In the genomic region with DNA sequence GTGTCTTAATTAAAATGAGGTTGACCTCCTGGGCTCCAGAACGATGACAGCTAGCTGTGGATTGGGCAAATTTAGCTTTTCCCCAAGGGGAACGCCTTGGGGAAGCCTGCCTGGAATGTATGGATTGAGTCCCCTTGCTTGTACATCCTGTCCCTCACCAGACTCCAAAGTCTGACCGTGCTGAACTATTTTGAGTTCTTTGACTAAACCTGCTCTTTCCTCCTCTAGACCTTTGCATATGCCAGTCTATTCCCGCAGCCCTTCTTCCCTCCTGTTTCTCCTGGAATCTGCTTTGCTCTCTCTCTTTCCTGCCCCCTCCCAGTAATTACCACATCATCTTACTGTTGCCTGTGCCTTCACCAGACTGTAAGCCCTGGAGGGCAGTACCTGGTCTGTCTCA, we compare ENCODE assay signal across 16 cellular contexts. TPM values are rescaled to one million over a fixed set of nuclear protein-coding genes. Genes with fewer than 3 reads are reported as not detected.
DNase-seq lines count a peak whose midpoint lies in the region; TF ChIP-seq lines count a peak whose summit lies in the region.
"Had no signal": no experiment of that assay in that cellular context is flagged by ENCODE, and none has a peak within 500 bp of the region (broad histone marks: within the 10 kb centered on the region; RNA-seq: fewer than 3 reads in every experiment).

No MANE protein-coding gene starts in this region.

- WGBS in hepatocyte (ENCODE audit: low lambda C conversion rate, missing lambda C conversion rate), result 62% methylated on average over 4 of the region's 4 CpGs

- no peak overlapping the region for H3K4me3 ChIP-seq in Karpas-422 (ENCODE audit: low read length)
- no peak overlapping the region for H3K4me3 ChIP-seq in hepatocyte
- H3K4me3 ChIP-seq in coronary artery, result no peak overlapping the region
- H3K4me3 ChIP-seq: prostate gland, SJSA1 had no signal

- peaks cover 21% of the 10 kb centered on the region for H3K36me3 Mint-ChIP-seq in T-helper 1 cell treated with Interleukin-12 subunit alpha and Interleukin-12 subunit beta and Interleukin-4 antibody, amounts not matched to agents 30 μg/mL and 1 μg/mL, for 36 hours (ENCODE audit: low read depth)
- H3K36me3 Mint-ChIP-seq in dendritic cell treated with granulocyte-macrophage colony-stimulating factor and Interleukin-4, amounts not matched to agents 40 ng/mL and 50 ng/mL, for 4 days (ENCODE audit: low read depth), result peaks cover 9% of the 10 kb centered on the region
- peaks cover 10% of the 10 kb centered on the region for H3K36me3 Mint-ChIP-seq in neural crest cell (ENCODE audit: low read depth)

- peak overlapping the region; percentile 56 for H3K27ac Mint-ChIP-seq in T-helper 1 cell treated with Interleukin-12 subunit alpha and Interleukin-12 subunit beta and Interleukin-4 antibody, amounts not matched to agents 30 μg/mL and 1 μg/mL, for 36 hours
- H3K27ac Mint-ChIP-seq in dendritic cell treated with granulocyte-macrophage colony-stimulating factor and Interleukin-4, amounts not matched to agents 40 ng/mL and 50 ng/mL, for 4 days, result peak overlapping the region; percentile 21
- H3K27ac Mint-ChIP-seq in neural crest cell (ENCODE audit: unreplicated experiment), result peak overlapping the region; percentile 53

- H3K4me3 Mint-ChIP-seq in T-helper 1 cell treated with Interleukin-12 subunit alpha and Interleukin-12 subunit beta and Interleukin-4 antibody, amounts not matched to agents 30 μg/mL and 1 μg/mL, for 36 hours, result peak overlapping the region; percentile 25
- H3K4me3 Mint-ChIP-seq in dendritic cell treated with granulocyte-macrophage colony-stimulating factor and Interleukin-4, amounts not matched to agents 40 ng/mL and 50 ng/mL, for 4 days, result no peak overlapping the region
- H3K4me3 Mint-ChIP-seq in neural crest cell, result no peak overlapping the region

- H3K27me3 ChIP-seq in Karpas-422 (ENCODE audit: low read length) (no peaks in the 10 kb centered on the region), hepatocyte (no peaks in the 10 kb centered on the region)
- H3K27me3 ChIP-seq: SJSA1 had no signal

- no peaks in the 10 kb centered on the region for H3K9me2 ChIP-seq in Karpas-422 (replicated peaks; ENCODE audit: insufficient read depth, low read length)
- H3K9me2 ChIP-seq in hepatocyte (replicated peaks; ENCODE audit: insufficient read depth), result no peaks in the 10 kb centered on the region

- peaks cover 10% of the 10 kb centered on the region for H3K4me1 ChIP-seq in Karpas-422 (ENCODE audit: low read length)
- H3K4me1 ChIP-seq in hepatocyte (ENCODE audit: insufficient read depth), result peaks cover 6% of the 10 kb centered on the region
- H3K4me1 ChIP-seq: prostate gland had no signal

- H3K4me2 ChIP-seq in Karpas-422 (ENCODE audit: low read depth, low read length, poor library complexity, severe bottlenecking) (no peak overlapping the region), hepatocyte (no peak overlapping the region)

- TF ChIP-seq CTCF in neural crest cell (conservative IDR thresholded peaks at IDR 0.05) (no peak), hepatocyte (IDR thresholded peaks at IDR 0.05; ENCODE audit: poor library complexity) (no peak), coronary artery (IDR thresholded peaks at IDR 0.05) (no peak)

- H3K27me3 Mint-ChIP-seq in T-helper 1 cell treated with Interleukin-12 subunit alpha and Interleukin-12 subunit beta and Interleukin-4 antibody, amounts not matched to agents 30 μg/mL and 1 μg/mL, for 36 hours (ENCODE audit: low read depth), result no peaks in the 10 kb centered on the region
- H3K27me3 Mint-ChIP-seq in dendritic cell treated with granulocyte-macrophage colony-stimulating factor and Interleukin-4, amounts not matched to agents 40 ng/mL and 50 ng/mL, for 4 days, result peaks cover 8% of the 10 kb centered on the region
- no peaks in the 10 kb centered on the region for H3K27me3 Mint-ChIP-seq in neural crest cell (ENCODE audit: low read depth)

- no peaks in the 10 kb centered on the region for H4K20me1 ChIP-seq in Karpas-422 (ENCODE audit: insufficient read depth, low read depth, low read length)
- H4K20me1 ChIP-seq in hepatocyte (ENCODE audit: insufficient read depth, poor library complexity, severe bottlenecking), result no peaks in the 10 kb centered on the region

- H2AFZ ChIP-seq in Karpas-422 (ENCODE audit: low read length) (no peak overlapping the region), hepatocyte (no peak overlapping the region)

- no peaks in the 10 kb centered on the region for H3K9me3 Mint-ChIP-seq in T-helper 1 cell treated with Interleukin-12 subunit alpha and Interleukin-12 subunit beta and Interleukin-4 antibody, amounts not matched to agents 30 μg/mL and 1 μg/mL, for 36 hours
- H3K9me3 Mint-ChIP-seq in dendritic cell treated with granulocyte-macrophage colony-stimulating factor and Interleukin-4, amounts not matched to agents 40 ng/mL and 50 ng/mL, for 4 days, result no peaks in the 10 kb centered on the region
- H3K9me3 Mint-ChIP-seq in neural crest cell, result no peaks in the 10 kb centered on the region

- H3K4me1 Mint-ChIP-seq in T-helper 1 cell treated with Interleukin-12 subunit alpha and Interleukin-12 subunit beta and Interleukin-4 antibody, amounts not matched to agents 30 μg/mL and 1 μg/mL, for 36 hours (ENCODE audit: low read depth), result peaks cover 26% of the 10 kb centered on the region
- peaks cover 26% of the 10 kb centered on the region for H3K4me1 Mint-ChIP-seq in dendritic cell treated with granulocyte-macrophage colony-stimulating factor and Interleukin-4, amounts not matched to agents 40 ng/mL and 50 ng/mL, for 4 days (ENCODE audit: low read depth)
- peaks cover 21% of the 10 kb centered on the region for H3K4me1 Mint-ChIP-seq in neural crest cell

- no peaks in the 10 kb centered on the region for H3K9me3 ChIP-seq in Karpas-422 (ENCODE audit: low read length)
- no peaks in the 10 kb centered on the region for H3K9me3 ChIP-seq in hepatocyte (ENCODE audit: low read depth)
- H3K9me3 ChIP-seq: prostate gland, SJSA1 had no signal

- no peak overlapping the region for H3K9ac ChIP-seq in Karpas-422 (ENCODE audit: low read length)

- intact Hi-C loops in dendritic cell treated with granulocyte-macrophage colony-stimulating factor and Interleukin-4, amounts not matched to agents 40 ng/mL and 50 ng/mL, for 4 days (cut with micrococcal nuclease), result loop anchor here (5.0 kb wide), 1 partner anchor 35 kb away; no protein-coding TSS in a partner anchor

- H3K79me2 ChIP-seq in Karpas-422 (ENCODE audit: low read length), result no peaks in the 10 kb centered on the region
- no peaks in the 10 kb centered on the region for H3K79me2 ChIP-seq in hepatocyte

- H3K36me3 ChIP-seq in Karpas-422 (ENCODE audit: insufficient read depth, low read length) (no peaks in the 10 kb centered on the region), hepatocyte (replicated peaks; ENCODE audit: insufficient read depth, low read depth) (no peaks in the 10 kb centered on the region)
- H3K36me3 ChIP-seq: prostate gland, SJSA1 had no signal

- DNase-seq in T-helper 1 cell, result no peak
- DNase-seq in Karpas-422, result peak; percentile 31
- DNase-seq in neural crest cell (ENCODE audit: low read depth, low spot score), result no peak
- DNase-seq in hepatocyte (ENCODE audit: low spot score), result no peak
- no peak for DNase-seq in NCI-H1105 (lab: John Stamatoyannopoulos, UW)
- no peak for DNase-seq in coronary artery (ENCODE audit: low spot score)
- DNase-seq: C1 segment of cervical spinal cord; DMS79 treated with DMSO at 0.1 percent for 48 hours; NCI-H2081 treated with DMSO at 0.1 percent for 48 hours; NCI-H526; stimulated activated naive CD8-positive, alpha-beta T cell treated with anti-CD3 and anti-CD28 coated beads, Interleukin-15, Interleukin-2, amounts not matched to agents 100 U/mL and 50 U/mL, for 24 hours had no signal

- no peak overlapping the region for H3K27ac ChIP-seq in Karpas-422 (ENCODE audit: low read length)
- no peak overlapping the region for H3K27ac ChIP-seq in hepatocyte
- no peak overlapping the region for H3K27ac ChIP-seq in coronary artery
- H3K27ac ChIP-seq: 22Rv1, prostate gland, SJSA1 had no signal

RNA-seq across cellular contexts. Expression of a gene that starts 11.5 kb away (rescaled TPM):
- total RNA-seq in Karpas-422 (2014; rRNA removed; shearing (Covaris generic); ENCODE audit: low replicate concordance), result 39.1 and 102 TPM in 2 replicates
- total RNA-seq in neural crest cell (79.2 and 85.6 TPM in 2 replicates), hepatocyte (18.8 and 22.7 TPM in 2 replicates)
- 13.6 and 18.9 TPM in 2 replicates for polyA plus RNA-seq in hepatocyte

RNA-seq across cellular contexts. Expression of a gene that starts 34.0 kb away (rescaled TPM):
- 17.6 and 20.3 TPM in 2 replicates for total RNA-seq in Karpas-422 (2014; rRNA removed; shearing (Covaris generic); ENCODE audit: low replicate concordance)
- 13.7 and 15.1 TPM in 2 replicates for total RNA-seq in neural crest cell
- total RNA-seq in hepatocyte, result 15.0 and 16.2 TPM in 2 replicates
- 30.9 and 39.1 TPM in 2 replicates for polyA plus RNA-seq in hepatocyte
